ENCODE assay signal across 28 cellular contexts in genomic region chr12:66587912-66588311, GRCh38.
DNase-seq lines count a peak whose midpoint lies in the region; ATAC-seq and TF ChIP-seq lines count a peak whose summit lies in the region.
"Had no signal": no experiment of that assay in that cellular context is flagged by ENCODE, and none has a peak within 500 bp of the region (broad histone marks: within the 10 kb centered on the region; RNA-seq: fewer than 3 reads in every experiment).

No MANE protein-coding gene starts in this region.

- no CpG with 5 or more reads among the region's 6 CpGs for WGBS in IMR-90 (ENCODE audit: extremely low coverage in 2 of 2, insufficient read length in 1 of 2), 2 experiments

- no peak for TF ChIP-seq RAD21 in IMR-90 (IDR thresholded peaks at IDR 0.05; ENCODE audit: low read length)

- H3K56ac ChIP-seq in IMR-90 (ENCODE audit: extremely low read depth, insufficient read depth, low read length): no peak overlapping the region

- peak; percentile 43 for DNase-seq in GM06990 (ENCODE audit: extremely low read depth, insufficient read length)
- peak; percentile 7 for DNase-seq in IMR-90
- peak; percentile 13 for DNase-seq in choroid plexus epithelial cell (ENCODE audit: low read depth)
- no peak for DNase-seq in NCI-H1105 (lab: John Stamatoyannopoulos, UW)
- DNase-seq in GM13976 (ENCODE audit: low spot score): no peak
- no peak for DNase-seq in T-helper 17 cell
- no peak for DNase-seq in GF-D8 (lab: John Stamatoyannopoulos, UW)
- DNase-seq: ACHN; activated naive CD4-positive, alpha-beta T cell treated with anti-CD3 and anti-CD28 coated beads, Interleukin-2, amount 50 U/mL, for 16 hours; effector CD4-positive, alpha-beta T cell; erythroblast; gastrocnemius medialis; islet precursor cell; NCI-H1092; NCI-H1930; NCI-H226; NCI-H774; SIG-M5; stimulated activated CD4-positive, alpha-beta T cell treated with anti-CD3 and anti-CD28 coated beads, Interleukin-1b, Interleukin-23, amount 100 ng/mL, for 48 hours had no signal

- H2AFZ ChIP-seq in IMR-90 (replicated peaks; ENCODE audit: low read length, poor library complexity): no peak overlapping the region

- H3K18ac ChIP-seq in IMR-90 (ENCODE audit: low read depth, low read length): no peak overlapping the region

- no peak overlapping the region for H4K8ac ChIP-seq in IMR-90 (ENCODE audit: low read depth in 2 of 2, low read length in 2 of 2)

- H4K20me1 ChIP-seq in IMR-90 (ENCODE audit: insufficient read depth, low read length): no peaks in the 10 kb centered on the region
- H4K20me1 ChIP-seq: BLaER1 treated with 17β-estradiol and CSF1 and Interleukin-3, amounts not matched to agents 10 nM and 100 nM had no signal

- no peak overlapping the region for H3K14ac ChIP-seq in IMR-90 (replicated peaks; ENCODE audit: low read depth, low read length)

- intact Hi-C loops in IMR-90 (cut with micrococcal nuclease): no loop called here

- no peak overlapping the region for H2AK9ac ChIP-seq in IMR-90 (replicated peaks; ENCODE audit: low read depth, low read length, poor library complexity)

- no peak overlapping the region for H3K4me3 Mint-ChIP-seq in T-helper 17 cell
- H3K4me3 Mint-ChIP-seq: activated T-helper 1 cell treated with anti-CD3 and anti-CD28 coated beads, Interleukin-12 subunit alpha, Interleukin-12 subunit beta, Interleukin-2, Interleukin-4 antibody, amounts not matched to agents 30 ng/mL and 10 ng/mL and 1 ng/mL, durations not matched to agents 14 hours and 24 hours and 36 hours; stimulated activated effector memory CD8-positive, alpha-beta T cell treated with anti-CD3 and anti-CD28 coated beads, Interleukin-12 subunit alpha, Interleukin-12 subunit beta, amount 100 ng/mL, for 72 hours had no signal

- no peak overlapping the region for H3K4ac ChIP-seq in IMR-90 (ENCODE audit: low read depth, low read length)

- CTCF ChIA-PET in IMR-90 (lab: Yijun Ruan, JAX): no interaction called here

- no peak for TF ChIP-seq POLR2A in IMR-90 (IDR thresholded peaks at IDR 0.05; ENCODE audit: low read depth, low read length)

- no peaks in the 10 kb centered on the region for H3K9me1 ChIP-seq in IMR-90 (ENCODE audit: insufficient read depth, low read length)

- no peaks in the 10 kb centered on the region for H3K4me1 Mint-ChIP-seq in T-helper 17 cell
- H3K4me1 Mint-ChIP-seq: stimulated activated effector memory CD8-positive, alpha-beta T cell treated with anti-CD3 and anti-CD28 coated beads, Interleukin-12 subunit alpha, Interleukin-12 subunit beta, amount 100 ng/mL, for 72 hours had no signal

- H3K27ac ChIP-seq in IMR-90 (ENCODE audit: insufficient read depth, low read length): no peak overlapping the region
- H3K27ac ChIP-seq: BLaER1 treated with 17β-estradiol and CSF1 and Interleukin-3, amounts not matched to agents 10 nM and 100 nM; gastrocnemius medialis; KMS-11; thoracic aorta had no signal

- in situ Hi-C loops in IMR-90 (cut with MboI; ENCODE audit: low sequenced_read_pairs) (no loop called here), GM13976 (cut with MboI; ENCODE audit: low sequenced_read_pairs, unreplicated experiment) (no loop called here)

- H4K91ac ChIP-seq in IMR-90 (ENCODE audit: insufficient read depth, low read depth, low read length): no peak overlapping the region

- no peaks in the 10 kb centered on the region for H3K36me3 ChIP-seq in GM06990 (ENCODE audit: control insufficient read depth, insufficient read depth, low read length)
- H3K36me3 ChIP-seq in IMR-90 (ENCODE audit: control insufficient read depth, insufficient read depth, low read length): no peaks in the 10 kb centered on the region
- H3K36me3 ChIP-seq: BLaER1 treated with 17β-estradiol and CSF1 and Interleukin-3, amounts not matched to agents 10 nM and 100 nM; gastrocnemius medialis; thoracic aorta had no signal

- no peaks in the 10 kb centered on the region for H3K9me3 ChIP-seq in IMR-90 (ENCODE audit: control insufficient read depth, insufficient read depth, low read length)
- no peaks in the 10 kb centered on the region for H3K9me3 ChIP-seq in T-helper 17 cell (ENCODE audit: control insufficient read depth, low read length, poor library complexity, severe bottlenecking)
- H3K9me3 ChIP-seq: gastrocnemius medialis, thoracic aorta had no signal

- no peak overlapping the region for H2BK5ac ChIP-seq in IMR-90 (ENCODE audit: low read depth, low read length, poor library complexity, severe bottlenecking)

- no peaks in the 10 kb centered on the region for H3K4me1 ChIP-seq in IMR-90 (ENCODE audit: control insufficient read depth, insufficient read depth, low read length)
- H3K4me1 ChIP-seq: BLaER1 treated with 17β-estradiol and CSF1 and Interleukin-3, amounts not matched to agents 10 nM and 100 nM; gastrocnemius medialis had no signal

- peak; percentile 56 for ATAC-seq in GM21576 (IDR thresholded peaks at IDR 0.05; ENCODE audit: unreplicated experiment)
- ATAC-seq in IMR-90 (ENCODE audit: low read depth): no peak
- no peak for ATAC-seq in T-helper 17 cell
- ATAC-seq: gastrocnemius medialis; Panc1; stimulated activated effector memory CD8-positive, alpha-beta T cell treated with anti-CD3 and anti-CD28 coated beads, Interleukin-12 subunit alpha, Interleukin-12 subunit beta, amount 100 ng/mL, for 72 hours had no signal

- TF ChIP-seq CTCF in GM06990 (IDR thresholded peaks at IDR 0.05; ENCODE audit: insufficient read depth, low read length, poor library complexity, severe bottlenecking): no peak
- no peak for TF ChIP-seq CTCF in IMR-90 (conservative IDR thresholded peaks at IDR 0.05; ENCODE audit: low read depth, low read length)
- TF ChIP-seq CTCF in choroid plexus epithelial cell (conservative IDR thresholded peaks at IDR 0.05; ENCODE audit: low read depth, low read length): no peak
- TF ChIP-seq CTCF in GM13976 (IDR thresholded peaks at IDR 0.05; ENCODE audit: borderline replicate concordance, control extremely low read depth, extremely low read depth, insufficient read depth, missing control alignments): no peak

- no peak overlapping the region for H3K4me3 ChIP-seq in GM06990 (replicated peaks; ENCODE audit: low read depth, low read length)
- H3K4me3 ChIP-seq in IMR-90 (ENCODE audit: insufficient read depth, low read depth, low read length): no peak overlapping the region
- no peak overlapping the region for H3K4me3 ChIP-seq in choroid plexus epithelial cell (ENCODE audit: low read depth, low read length)
- H3K4me3 ChIP-seq: BLaER1 treated with 17β-estradiol and CSF1 and Interleukin-3, amounts not matched to agents 10 nM and 100 nM; gastrocnemius medialis; lung; thoracic aorta had no signal

- no peak overlapping the region for H2AK5ac ChIP-seq in IMR-90 (ENCODE audit: low read depth, low read length)

- no peak overlapping the region for H3K23ac ChIP-seq in IMR-90 (ENCODE audit: low read depth, low read length)

- BruUV-seq in IMR-90 (replicated peaks; lab: Mats Ljungman, UMichigan): no TSS peak

- H2BK20ac ChIP-seq in IMR-90 (ENCODE audit: low read depth, low read length): no peak overlapping the region

- no peak overlapping the region for H3K27ac Mint-ChIP-seq in T-helper 17 cell
- H3K27ac Mint-ChIP-seq: activated T-helper 1 cell treated with anti-CD3 and anti-CD28 coated beads, Interleukin-12 subunit alpha, Interleukin-12 subunit beta, Interleukin-2, Interleukin-4 antibody, amounts not matched to agents 30 ng/mL and 10 ng/mL and 1 ng/mL, durations not matched to agents 14 hours and 24 hours and 36 hours; progenitor cell of endocrine pancreas; stimulated activated effector memory CD8-positive, alpha-beta T cell treated with anti-CD3 and anti-CD28 coated beads, Interleukin-12 subunit alpha, Interleukin-12 subunit beta, amount 100 ng/mL, for 72 hours had no signal

- no peak overlapping the region for H3K4me2 ChIP-seq in IMR-90 (ENCODE audit: low read depth, low read length)
- H3K4me2 ChIP-seq: BLaER1 treated with 17β-estradiol and CSF1 and Interleukin-3, amounts not matched to agents 10 nM and 100 nM; KMS-11 had no signal

- H3K9ac ChIP-seq in IMR-90 (ENCODE audit: low read depth, low read length): no peak overlapping the region
- H3K9ac ChIP-seq: BLaER1 treated with 17β-estradiol and CSF1 and Interleukin-3, amounts not matched to agents 10 nM and 100 nM; KMS-11 had no signal

- H3K79me1 ChIP-seq in IMR-90 (ENCODE audit: low read depth in 1 of 2, low read length in 2 of 2): no peaks in the 10 kb centered on the region

- H4K5ac ChIP-seq in IMR-90 (ENCODE audit: low read depth, low read length): no peak overlapping the region

- H3K36me3 Mint-ChIP-seq in T-helper 17 cell (ENCODE audit: low read depth): no peaks in the 10 kb centered on the region
- H3K36me3 Mint-ChIP-seq: stimulated activated effector memory CD8-positive, alpha-beta T cell treated with anti-CD3 and anti-CD28 coated beads, Interleukin-12 subunit alpha, Interleukin-12 subunit beta, amount 100 ng/mL, for 72 hours had no signal

- POLR2A ChIA-PET in IMR-90 (lab: Charles Lee; ENCODE audit: unreplicated experiment): no interaction called here

- H2BK15ac ChIP-seq in IMR-90 (ENCODE audit: low read depth, low read length): no peak overlapping the region

- H3K27me3 Mint-ChIP-seq in T-helper 17 cell: peaks cover 5% of the 10 kb centered on the region
- H3K27me3 Mint-ChIP-seq: progenitor cell of endocrine pancreas had no signal

- dilution Hi-C loops in IMR-90 (cut with HindIII; ENCODE audit: low sequenced_read_pairs, unreplicated experiment): no loop called here

- H3K27me3 ChIP-seq in GM06990 (replicated peaks; ENCODE audit: control insufficient read depth, insufficient read depth, low read length) (no peaks in the 10 kb centered on the region), IMR-90 (ENCODE audit: control insufficient read depth, insufficient read depth, low read length) (no peaks in the 10 kb centered on the region)
- H3K27me3 ChIP-seq: BLaER1 treated with 17β-estradiol and CSF1 and Interleukin-3, amounts not matched to agents 10 nM and 100 nM; gastrocnemius medialis had no signal

- H2BK120ac ChIP-seq in IMR-90 (ENCODE audit: low read depth, low read length): no peak overlapping the region

TF ChIP-seq in IMR-90, 13 proteins besides CTCF, POLR2A, EP300 and RAD21:
- TF ChIP-seq CEBPB (IDR thresholded peaks at IDR 0.05; ENCODE audit: low read depth, low read length): no peak
- TF ChIP-seq MXI1 (IDR thresholded peaks at IDR 0.05; ENCODE audit: borderline replicate concordance, low read depth, low read length): no peak

Comparison
In these comparisons a context has a peak if more than half of its experiments do, and no peak if none do; other contexts are left out.
1. DNase-seq: peak in GM06990 (single experiment), IMR-90 (single experiment) and choroid plexus epithelial cell (single experiment); none in NCI-H1105 (single experiment), GM13976 (single experiment), T-helper 17 cell (0 of 3) and GF-D8 (single experiment).